Comparison of ENCODE assay signal across 1 cellular context in the genomic region with DNA sequence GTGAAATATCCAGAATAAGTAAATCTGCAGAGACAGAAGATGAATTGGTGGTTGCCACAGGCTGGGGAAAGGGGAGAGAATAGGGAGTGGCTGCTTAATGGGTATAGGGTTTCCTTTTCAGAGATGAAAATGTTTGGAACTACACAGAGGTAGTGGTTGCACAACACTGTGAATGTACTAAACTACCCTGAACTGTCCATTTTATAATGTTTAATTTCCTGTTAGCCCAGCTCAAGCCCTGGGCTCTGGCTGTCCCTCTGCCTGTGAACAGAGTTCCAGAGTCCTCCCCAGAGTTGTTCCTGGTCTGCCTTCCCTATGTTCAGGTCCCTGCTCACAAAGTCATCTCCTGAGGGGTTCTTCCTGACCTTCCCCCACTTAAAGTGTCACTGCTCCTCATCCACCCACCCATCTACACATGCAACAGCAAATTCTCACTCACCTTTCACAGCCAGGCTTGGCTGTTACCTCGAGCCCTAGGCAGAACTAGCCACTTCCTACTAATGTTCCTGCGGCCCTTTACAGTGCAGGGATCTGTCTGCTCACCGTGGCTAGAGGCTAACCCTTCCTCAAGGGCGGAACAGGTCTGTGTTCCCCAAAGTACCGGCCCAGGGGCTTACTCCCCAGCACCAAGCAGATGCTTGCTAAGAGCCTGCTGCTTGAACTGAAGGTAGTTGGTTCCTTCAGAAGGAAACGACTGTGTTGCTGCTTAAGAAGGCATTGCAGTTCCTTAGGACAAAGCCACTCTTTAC.
TF ChIP-seq lines count a peak whose summit lies in the region.

No MANE protein-coding gene starts in this region.

TF ChIP-seq in H1, 55 proteins besides CTCF, POLR2A, EP300 and RAD21:
- no peak for TF ChIP-seq JUN (IDR thresholded peaks at IDR 0.05; ENCODE audit: low read depth, low read length)
- TF ChIP-seq, protein P1, sequence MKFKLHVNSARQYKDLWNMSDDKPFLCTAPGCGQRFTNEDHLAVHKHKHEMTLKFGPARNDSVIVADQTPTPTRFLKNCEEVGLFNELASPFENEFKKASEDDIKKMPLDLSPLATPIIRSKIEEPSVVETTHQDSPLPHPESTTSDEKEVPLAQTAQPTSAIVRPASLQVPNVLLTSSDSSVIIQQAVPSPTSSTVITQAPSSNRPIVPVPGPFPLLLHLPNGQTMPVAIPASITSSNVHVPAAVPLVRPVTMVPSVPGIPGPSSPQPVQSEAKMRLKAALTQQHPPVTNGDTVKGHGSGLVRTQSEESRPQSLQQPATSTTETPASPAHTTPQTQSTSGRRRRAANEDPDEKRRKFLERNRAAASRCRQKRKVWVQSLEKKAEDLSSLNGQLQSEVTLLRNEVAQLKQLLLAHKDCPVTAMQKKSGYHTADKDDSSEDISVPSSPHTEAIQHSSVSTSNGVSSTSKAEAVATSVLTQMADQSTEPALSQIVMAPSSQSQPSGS (IDR thresholded peaks at IDR 0.05; ENCODE audit: low read length): no peak
- TF ChIP-seq KDM1A (IDR thresholded peaks at IDR 0.05; ENCODE audit: borderline replicate concordance, low read length): no peak
